23 cellular contexts compared by ENCODE assay signal in genomic region chr20:23645575-23645974, GRCh38. TPM values are rescaled to one million over a fixed set of nuclear protein-coding genes. Genes with fewer than 3 reads are reported as not detected.
A peak's percentile ranks its signal among the peaks of the same experiment; 100 is the strongest.
DNase-seq lines count a peak whose midpoint lies in the region; ATAC-seq and TF ChIP-seq lines count a peak whose summit lies in the region.
"Had no signal": no experiment of that assay in that cellular context is flagged by ENCODE, and none has a peak within 500 bp of the region (broad histone marks: within the 10 kb centered on the region; RNA-seq: fewer than 3 reads in every experiment).

No MANE protein-coding gene starts in this region.

- H3K27me3 ChIP-seq in ovary, result no peaks in the 10 kb centered on the region
- H3K27me3 ChIP-seq: BE2C had no signal

- no peak overlapping the region for H3K4me3 ChIP-seq in ovary
- H3K4me3 ChIP-seq: SK-N-MC had no signal

- DNase-seq in osteocyte (ENCODE audit: extremely low spot score, unreplicated experiment) (no peak), substantia nigra (lab: John Stamatoyannopoulos, UW) (no peak), ovary (no peak)
- DNase-seq: ACHN; BE2C; CD8-positive, alpha-beta T cell; DND-41; GDM1; Kasumi-1; NCI-H1417; NCI-H1930; NCI-H2171; NCI-H446 treated with DMSO at 0.1 percent for 48 hours; NCI-H748 treated with DMSO at 0.1 percent for 48 hours; T-cell had no signal

- TF ChIP-seq CTCF in osteocyte (IDR thresholded peaks at IDR 0.05) (no peak), ovary (IDR thresholded peaks at IDR 0.05) (no peak)

- H3K4me1 ChIP-seq in ovary (ENCODE audit: insufficient read depth), result peaks cover 9% of the 10 kb centered on the region
- H3K4me1 ChIP-seq: BE2C had no signal

- H3K9me3 Mint-ChIP-seq in osteocyte (ENCODE audit: unreplicated experiment), result peaks cover 3% of the 10 kb centered on the region
- H3K9me3 Mint-ChIP-seq: CD8-positive, alpha-beta T cell; T-cell had no signal

- no peaks in the 10 kb centered on the region for H3K9me3 ChIP-seq in ovary
- H3K9me3 ChIP-seq: BE2C had no signal

- H3K36me3 ChIP-seq in ovary, result no peaks in the 10 kb centered on the region
- H3K36me3 ChIP-seq: BE2C had no signal

- H3K27ac ChIP-seq in substantia nigra (ENCODE audit: low read depth, low read length, poor library complexity, severe bottlenecking) (no peak overlapping the region), ovary (no peak overlapping the region)
- H3K27ac ChIP-seq: SK-N-MC had no signal

- no peak for TF ChIP-seq POLR2A in ovary (IDR thresholded peaks at IDR 0.05)

- H3K4me1 Mint-ChIP-seq in osteocyte (ENCODE audit: unreplicated experiment), result peaks cover 57% of the 10 kb centered on the region

- H3K4me3 Mint-ChIP-seq in osteocyte (ENCODE audit: unreplicated experiment), result no peak overlapping the region
- H3K4me3 Mint-ChIP-seq: CD8-positive, alpha-beta T cell; T-cell had no signal

- 94 to 100% (median 95%) methylated on average over 1 of the region's 1 CpG for WGBS in ovary, 3 donors

- H3K36me3 Mint-ChIP-seq in osteocyte (ENCODE audit: unreplicated experiment), result no peaks in the 10 kb centered on the region
- H3K36me3 Mint-ChIP-seq: CD8-positive, alpha-beta T cell; T-cell had no signal

- intact Hi-C loops in ovary (cut with DNase I), result no loop called here

- H3K27ac Mint-ChIP-seq in osteocyte (ENCODE audit: unreplicated experiment), result peak overlapping the region; percentile 29
- H3K27ac Mint-ChIP-seq: CD8-positive, alpha-beta T cell; T-cell had no signal

- H3K27me3 Mint-ChIP-seq in osteocyte (ENCODE audit: unreplicated experiment), result no peaks in the 10 kb centered on the region

- ATAC-seq in GM18909 (IDR thresholded peaks at IDR 0.05; ENCODE audit: poor library complexity, unreplicated experiment), result peak; percentile 45
- peak; percentile 35 for ATAC-seq in GM21786 (IDR thresholded peaks at IDR 0.05; ENCODE audit: unreplicated experiment)
- peak; percentile 44 for ATAC-seq in HG03432 (IDR thresholded peaks at IDR 0.05; ENCODE audit: unreplicated experiment)
- no peak for ATAC-seq in HG02852 (IDR thresholded peaks at IDR 0.05; ENCODE audit: unreplicated experiment)
- ATAC-seq: CD8-positive, alpha-beta T cell; Panc1; Right ventricle myocardium inferior; T-cell had no signal

- TF ChIP-seq EP300 in ovary (IDR thresholded peaks at IDR 0.05), result no peak

RNA-seq across cellular contexts. Expression of gene CST3, which starts 7.8 kb away (rescaled TPM):
- total RNA-seq in osteocyte, result 705 and 710 TPM in 2 replicates
- total RNA-seq in ovary, result 100 to 1,000 TPM; 317 to 889 (median 588) TPM
- 100 to 1,000 TPM; 352 to 404 TPM for polyA plus RNA-seq in ovary

RNA-seq across cellular contexts. Expression of gene CST9, which starts 39.9 kb away (rescaled TPM):
- total RNA-seq in osteocyte, result not detected in 2 replicates
- not detected for total RNA-seq in ovary
- polyA plus RNA-seq in ovary, result not detected
- total RNA-seq: CD8-positive, alpha-beta T cell; H4; Right ventricle myocardium inferior; T-cell had no signal

RNA-seq across cellular contexts. Expression of gene CST4, which starts 43.3 kb away (rescaled TPM):
- total RNA-seq in osteocyte (not detected in 2 replicates), ovary (not detected)
- not detected for polyA plus RNA-seq in ovary
- total RNA-seq: CD8-positive, alpha-beta T cell; H4; Right ventricle myocardium inferior; T-cell had no signal
